29 cellular contexts compared by ENCODE assay signal in genomic region chr20:51583499-51583898, GRCh38. TPM values are rescaled to one million over a fixed set of nuclear protein-coding genes. Genes with fewer than 3 reads are reported as not detected.
"Had no signal": no experiment of that assay in that cellular context is flagged by ENCODE, and none has a peak within 500 bp of the region (broad histone marks: within the 10 kb centered on the region; RNA-seq: fewer than 3 reads in every experiment).

No MANE protein-coding gene starts in this region.

- ATAC-seq: activated CD4-positive, CD25-positive, alpha-beta regulatory T cell treated with anti-CD3 and anti-CD28 coated beads, Interleukin-2, amount 50 U/mL, for 24 hours; effector memory CD8-positive, alpha-beta T cell; left lung; sciatic nerve; stimulated activated memory B cell treated with anti-CD40 and anti-IgM and Interleukin-4, amounts not matched to agents 10 μg/mL and 1 μg/mL and 100 μg/mL, for 72 hours had no signal

- H3K4me3 ChIP-seq: colonic mucosa, dorsolateral prefrontal cortex, esophagus muscularis mucosa, hepatocyte, left lung, lung, stomach, suprapubic skin, transverse colon had no signal

- H3K79me2 ChIP-seq: hepatocyte had no signal

- FAIRE-seq: bronchial epithelial cell, frontal cortex, small intestine had no signal

- H3K36me3 ChIP-seq: colonic mucosa, esophagus muscularis mucosa, left lung, stomach, suprapubic skin, transverse colon had no signal

- H3K4me3 Mint-ChIP-seq: activated CD4-positive, alpha-beta T cell treated with anti-CD3 and anti-CD28 coated beads, Interleukin-2, amount 10 ng/mL, durations not matched to agents 24 days and 14 days; activated naive CD4-positive, alpha-beta T cell treated with anti-CD3 and anti-CD28 coated beads for 36 hours; activated naive CD8-positive, alpha-beta T cell treated with anti-CD3 and anti-CD28 coated beads, Interleukin-2, amount 10 ng/mL, durations not matched to agents 7 days and 5 days; activated T-cell treated with anti-CD3 and anti-CD28 coated beads, Interleukin-2, amount 50 U/mL, for 24 hours; effector memory CD8-positive, alpha-beta T cell; naive B cell; stimulated activated memory B cell treated with anti-CD40 and anti-IgM and Interleukin-4, amounts not matched to agents 10 μg/mL and 1 μg/mL and 100 μg/mL, for 72 hours had no signal

- H3K4me1 ChIP-seq: colonic mucosa, esophagus muscularis mucosa, left lung, stomach, suprapubic skin, transverse colon had no signal

- H3K9me3 Mint-ChIP-seq: activated naive CD4-positive, alpha-beta T cell treated with anti-CD3 and anti-CD28 coated beads for 36 hours; activated T-cell treated with anti-CD3 and anti-CD28 coated beads, Interleukin-2, amount 50 U/mL, for 24 hours; effector memory CD8-positive, alpha-beta T cell; naive B cell; stimulated activated memory B cell treated with anti-CD40 and anti-IgM and Interleukin-4, amounts not matched to agents 10 μg/mL and 1 μg/mL and 100 μg/mL, for 72 hours had no signal

- H3K4me2 ChIP-seq: hepatocyte had no signal

- H3K27ac Mint-ChIP-seq: activated CD4-positive, alpha-beta T cell treated with anti-CD3 and anti-CD28 coated beads, Interleukin-2, amount 10 ng/mL, durations not matched to agents 24 days and 14 days; activated naive CD4-positive, alpha-beta T cell treated with anti-CD3 and anti-CD28 coated beads for 36 hours; activated naive CD8-positive, alpha-beta T cell treated with anti-CD3 and anti-CD28 coated beads, Interleukin-2, amount 10 ng/mL, durations not matched to agents 7 days and 5 days; activated T-cell treated with anti-CD3 and anti-CD28 coated beads, Interleukin-2, amount 50 U/mL, for 24 hours; effector memory CD8-positive, alpha-beta T cell; stimulated activated memory B cell treated with anti-CD40 and anti-IgM and Interleukin-4, amounts not matched to agents 10 μg/mL and 1 μg/mL and 100 μg/mL, for 72 hours had no signal

- H3K27me3 Mint-ChIP-seq: activated T-cell treated with anti-CD3 and anti-CD28 coated beads, Interleukin-2, amount 50 U/mL, for 24 hours; effector memory CD8-positive, alpha-beta T cell had no signal

- H3K36me3 Mint-ChIP-seq: naive B cell; stimulated activated memory B cell treated with anti-CD40 and anti-IgM and Interleukin-4, amounts not matched to agents 10 μg/mL and 1 μg/mL and 100 μg/mL, for 72 hours had no signal

- H2AFZ ChIP-seq: hepatocyte had no signal

- H3K9me3 ChIP-seq: colonic mucosa, esophagus muscularis mucosa, left lung, stomach, suprapubic skin, transverse colon had no signal

- H3K27me3 ChIP-seq: colonic mucosa, dorsolateral prefrontal cortex, esophagus muscularis mucosa, hepatocyte, left lung, stomach, suprapubic skin, transverse colon had no signal

- H3K27ac ChIP-seq: colonic mucosa, dorsolateral prefrontal cortex, esophagus muscularis mucosa, hepatocyte, left lung, stomach, suprapubic skin, transverse colon had no signal

- DNase-seq: activated CD4-positive, alpha-beta T cell treated with anti-CD3 and anti-CD28 coated beads, Interleukin-2, amount 10 ng/mL, durations not matched to agents 24 days and 14 days; activated CD8-positive, alpha-beta memory T cell treated with anti-CD3 and anti-CD28 coated beads for 24 hours; activated CD8-positive, alpha-beta memory T cell treated with anti-CD3 and anti-CD28 coated beads, Interleukin-2, amount 50 U/mL, for 4 hours; activated naive CD4-positive, alpha-beta T cell treated with anti-CD3 and anti-CD28 coated beads for 36 hours; activated naive CD8-positive, alpha-beta T cell treated with anti-CD3 and anti-CD28 coated beads, Interleukin-2, amount 10 ng/mL, durations not matched to agents 7 days and 5 days; activated T-cell treated with anti-CD3 and anti-CD28 coated beads, Interleukin-2, amount 50 U/mL, for 24 hours; amniotic stem cell; colonic mucosa; dorsolateral prefrontal cortex; effector memory CD8-positive, alpha-beta T cell; glutamatergic neuron; kidney glomerular epithelial cell; left lung; naive B cell; nucleus accumbens; small intestine; T-helper 2 cell; transverse colon had no signal

RNA-seq across cellular contexts. Expression of gene NFATC2, which starts 41.0 kb away (rescaled TPM):
- total RNA-seq: bronchial epithelial cell had no signal
- polyA plus RNA-seq: neural cell had no signal
